In genomic region chr12:53391667-53392244, GRCh38 we compare ENCODE assay signal across 15 cellular contexts. TPM values are rescaled to one million over a fixed set of nuclear protein-coding genes. Genes with fewer than 3 reads are reported as not detected.
DNase-seq lines count a peak whose midpoint lies in the region; ATAC-seq and TF ChIP-seq lines count a peak whose summit lies in the region.
"Had no signal": no experiment of that assay in that cellular context is flagged by ENCODE, and none has a peak within 500 bp of the region (broad histone marks: within the 10 kb centered on the region; RNA-seq: fewer than 3 reads in every experiment).

No MANE protein-coding gene starts in this region.

- POLR2A ChIA-PET in MCF 10A (lab: Yijun Ruan, JAX): interaction anchor here (0.8 to 1.0 kb wide), 2 partner anchors 10 to 13 kb away, joined by 3 read pairs; no protein-coding TSS in a partner anchor
- POLR2A ChIA-PET in naive thymus-derived CD8-positive, alpha-beta T cell (lab: Charles Lee): interaction anchor here (0.6 kb wide), 4 partner anchors 13 to 279 kb away, joined by 3 to 7 read pairs (median 4); no protein-coding TSS in a partner anchor

- CTCF ChIA-PET in MCF 10A (lab: Yijun Ruan, JAX): interaction anchor here (0.6 to 1.0 kb wide), 3 partner anchors 25 to 40 kb away, joined by 3 to 4 read pairs (median 3); no protein-coding TSS in a partner anchor

- H3K27me3 ChIP-seq in breast epithelium (no peaks in the 10 kb centered on the region), endodermal cell (ENCODE audit: control insufficient read depth, insufficient read depth, low read length, poor library complexity, severe bottlenecking) (no peaks in the 10 kb centered on the region), transverse colon (no peaks in the 10 kb centered on the region)
- H3K27me3 ChIP-seq: right atrium auricular region had no signal

- H3K4me3 Mint-ChIP-seq in MCF 10A (ENCODE audit: unreplicated experiment): no peak overlapping the region
- H3K4me3 Mint-ChIP-seq in endodermal cell: no peak overlapping the region
- peak overlapping the region in 8 of 10 donors; percentile 11 to 65 (median 36) for H3K4me3 Mint-ChIP-seq in naive thymus-derived CD8-positive, alpha-beta T cell
- H3K4me3 Mint-ChIP-seq: activated CD8-positive, alpha-beta memory T cell treated with anti-CD3 and anti-CD28 coated beads, Interleukin-2, amount 10 ng/mL, durations not matched to agents 7 days and 5 days; activated naive CD4-positive, alpha-beta T cell treated with anti-CD3 and anti-CD28 coated beads, Interleukin-2, amount 10 ng/mL, durations not matched to agents 7 days and 5 days; stimulated activated naive CD8-positive, alpha-beta T cell treated with anti-CD3 and anti-CD28 coated beads, Interleukin-15, Interleukin-2, amounts not matched to agents 100 ng/mL and 50 ng/mL, for 24 hours had no signal

- H3K9me3 Mint-ChIP-seq in MCF 10A (ENCODE audit: unreplicated experiment): no peaks in the 10 kb centered on the region
- no peaks in the 10 kb centered on the region for H3K9me3 Mint-ChIP-seq in endodermal cell
- no peaks in the 10 kb centered on the region for H3K9me3 Mint-ChIP-seq in naive thymus-derived CD8-positive, alpha-beta T cell
- H3K9me3 Mint-ChIP-seq: activated naive CD4-positive, alpha-beta T cell treated with anti-CD3 and anti-CD28 coated beads, Interleukin-2, amount 10 ng/mL, durations not matched to agents 7 days and 5 days; stimulated activated naive CD8-positive, alpha-beta T cell treated with anti-CD3 and anti-CD28 coated beads, Interleukin-15, Interleukin-2, amounts not matched to agents 100 ng/mL and 50 ng/mL, for 24 hours had no signal

- H3K27me3 Mint-ChIP-seq in MCF 10A (ENCODE audit: insufficient read depth, unreplicated experiment) (no peaks in the 10 kb centered on the region), endodermal cell (ENCODE audit: insufficient read depth) (no peaks in the 10 kb centered on the region)
- no peaks in the 10 kb centered on the region for H3K27me3 Mint-ChIP-seq in naive thymus-derived CD8-positive, alpha-beta T cell
- H3K27me3 Mint-ChIP-seq: activated CD8-positive, alpha-beta memory T cell treated with anti-CD3 and anti-CD28 coated beads, Interleukin-2, amount 10 ng/mL, durations not matched to agents 7 days and 5 days; activated naive CD4-positive, alpha-beta T cell treated with anti-CD3 and anti-CD28 coated beads, Interleukin-2, amount 10 ng/mL, durations not matched to agents 7 days and 5 days; stimulated activated naive CD8-positive, alpha-beta T cell treated with anti-CD3 and anti-CD28 coated beads, Interleukin-15, Interleukin-2, amounts not matched to agents 100 ng/mL and 50 ng/mL, for 24 hours had no signal

- H3K4me1 Mint-ChIP-seq in MCF 10A (ENCODE audit: insufficient read depth, unreplicated experiment): peaks cover 23% of the 10 kb centered on the region
- peaks cover 17% of the 10 kb centered on the region for H3K4me1 Mint-ChIP-seq in endodermal cell
- peaks cover 17 to 55% (median 48%) of the 10 kb centered on the region in 4 donors for H3K4me1 Mint-ChIP-seq in naive thymus-derived CD8-positive, alpha-beta T cell

- no peaks in the 10 kb centered on the region for H3K36me3 ChIP-seq in breast epithelium
- H3K36me3 ChIP-seq in endodermal cell (ENCODE audit: control insufficient read depth, insufficient read depth, low read length): peaks cover 54% of the 10 kb centered on the region
- peaks cover 0 to 8% (median 0%) of the 10 kb centered on the region in 4 donors for H3K36me3 ChIP-seq in transverse colon

- H3K27ac ChIP-seq in breast epithelium (peak overlapping the region; percentile 65 to 81), endodermal cell (ENCODE audit: low read depth, low read length) (no peak overlapping the region), transverse colon (peak overlapping the region; percentile 78 to 84 (median 80))

- H3K9me3 ChIP-seq in breast epithelium (no peaks in the 10 kb centered on the region), endodermal cell (ENCODE audit: control insufficient read depth, low read length) (no peaks in the 10 kb centered on the region), transverse colon (no peaks in the 10 kb centered on the region)
- H3K9me3 ChIP-seq: right atrium auricular region had no signal

- no peak for ATAC-seq in naive thymus-derived CD8-positive, alpha-beta T cell
- ATAC-seq in GM21737 (IDR thresholded peaks at IDR 0.05; ENCODE audit: unreplicated experiment): no peak
- ATAC-seq: activated CD8-positive, alpha-beta memory T cell treated with anti-CD3 and anti-CD28 coated beads, Interleukin-2, amount 10 ng/mL, durations not matched to agents 7 days and 5 days had no signal

- TF ChIP-seq CTCF in breast epithelium (IDR thresholded peaks at IDR 0.05) (no peak), MCF 10A (IDR thresholded peaks at IDR 0.05; ENCODE audit: unreplicated experiment) (no peak), endodermal cell (conservative IDR thresholded peaks at IDR 0.05) (no peak), transverse colon (IDR thresholded peaks at IDR 0.05) (no peak)

- intact Hi-C loops in breast epithelium (cut with DNase I; ENCODE audit: low total_unique reads) (no loop called here), MCF 10A (cut with micrococcal nuclease) (no loop called here), transverse colon (cut with DNase I; ENCODE audit: low total_unique reads) (loop anchor here (2.0 kb wide), 1 partner anchor 21 kb away; no protein-coding TSS in a partner anchor)

- in situ Hi-C loops in transverse colon (cut with MboI; ENCODE audit: low pct_ligation_motif_present in 1 of 4, low pct_unique_long_range_greater_than_20kb in 1 of 4, low sequenced_read_pairs in 3 of 4) (no loop called here), KBM-7 (cut with MboI; ENCODE audit: low pct_unique_long_range_greater_than_20kb, low sequenced_read_pairs) (no loop called here)

- no peak for TF ChIP-seq POLR2A in breast epithelium (IDR thresholded peaks at IDR 0.05)
- no peak for TF ChIP-seq POLR2A in transverse colon (IDR thresholded peaks at IDR 0.05)

- DNase-seq in breast epithelium (ENCODE audit: low spot score in 2 of 2) (no peak), MCF 10A (ENCODE audit: unreplicated experiment) (no peak), endodermal cell (no peak), transverse colon (no peak), DMS114 treated with DMSO at 0.1 percent for 48 hours (lab: John Stamatoyannopoulos, UW; ENCODE audit: unreplicated experiment) (no peak), KBM-7 (no peak)
- DNase-seq in naive thymus-derived CD8-positive, alpha-beta T cell: no peak
- DNase-seq: activated CD8-positive, alpha-beta memory T cell treated with anti-CD3 and anti-CD28 coated beads, Interleukin-2, amount 10 ng/mL, durations not matched to agents 7 days and 5 days; activated naive CD4-positive, alpha-beta T cell treated with anti-CD3 and anti-CD28 coated beads, Interleukin-2, amount 10 ng/mL, durations not matched to agents 7 days and 5 days; H7 had no signal

- TF ChIP-seq EP300 in transverse colon (IDR thresholded peaks at IDR 0.05; ENCODE audit: low read depth): no peak

- WGBS in endodermal cell (ENCODE audit: insufficient coverage in 1 of 2, insufficient read length in 1 of 2), 2 experiments: 95 to 97% methylated on average over 3 to 10 of the region's 10 CpGs
- WGBS in transverse colon (ENCODE audit: low coverage in 1 of 2), 2 donors: 64 to 70% methylated on average over 7 to 10 of the region's 10 CpGs

- no TSS peak for BruUV-seq in MCF 10A (replicated peaks; lab: Mats Ljungman, UMichigan)

- H3K36me3 Mint-ChIP-seq in MCF 10A (ENCODE audit: insufficient read depth, unreplicated experiment) (peaks cover 43% of the 10 kb centered on the region), endodermal cell (ENCODE audit: low read depth) (peaks cover 51% of the 10 kb centered on the region)
- H3K36me3 Mint-ChIP-seq in naive thymus-derived CD8-positive, alpha-beta T cell: peaks cover 0 to 77% (median 7%) of the 10 kb centered on the region in 3 donors

- no peak overlapping the region for H3K9ac ChIP-seq in endodermal cell (ENCODE audit: extremely low read depth, low read length, poor library complexity, severe bottlenecking)

- H3K4me3 ChIP-seq in breast epithelium: peak overlapping the region in 1 of 3 donors; percentile 45
- no peak overlapping the region for H3K4me3 ChIP-seq in endodermal cell (ENCODE audit: low read length)
- no peak overlapping the region for H3K4me3 ChIP-seq in transverse colon
- H3K4me3 ChIP-seq: right atrium auricular region had no signal

- H3K4me1 ChIP-seq in breast epithelium: peaks cover 2 to 26% of the 10 kb centered on the region in 2 donors
- H3K4me1 ChIP-seq in endodermal cell (ENCODE audit: control insufficient read depth, insufficient read depth, low read length): no peaks in the 10 kb centered on the region
- H3K4me1 ChIP-seq in transverse colon: peaks cover 26 to 60% (median 45%) of the 10 kb centered on the region in 4 donors

- no peak overlapping the region for H3K27ac Mint-ChIP-seq in MCF 10A (ENCODE audit: low read depth, unreplicated experiment)
- H3K27ac Mint-ChIP-seq in endodermal cell: peak overlapping the region; percentile 39
- peak overlapping the region in 6 of 10 donors; percentile 15 to 82 (median 30) for H3K27ac Mint-ChIP-seq in naive thymus-derived CD8-positive, alpha-beta T cell
- H3K27ac Mint-ChIP-seq: activated CD8-positive, alpha-beta memory T cell treated with anti-CD3 and anti-CD28 coated beads, Interleukin-2, amount 10 ng/mL, durations not matched to agents 7 days and 5 days; activated naive CD4-positive, alpha-beta T cell treated with anti-CD3 and anti-CD28 coated beads, Interleukin-2, amount 10 ng/mL, durations not matched to agents 7 days and 5 days; stimulated activated naive CD8-positive, alpha-beta T cell treated with anti-CD3 and anti-CD28 coated beads, Interleukin-15, Interleukin-2, amounts not matched to agents 100 ng/mL and 50 ng/mL, for 24 hours had no signal

RNA-seq across cellular contexts. Expression of gene SP1, which starts 11.8 kb away (rescaled TPM):
- total RNA-seq in breast epithelium: 100 to 1,000 TPM in 1 of 3 donors, 10 to 100 TPM in 2; 84.6 to 111 (median 91.4) TPM
- 72.9 and 76.6 TPM in 2 replicates for total RNA-seq in MCF 10A (2022)
- total RNA-seq in endodermal cell: 10 to 100 TPM; 91.2 to 99.5 TPM
- 49.6 TPM for polyA plus RNA-seq in endodermal cell (2013, experiment 1 of 2)
- polyA plus RNA-seq in endodermal cell (2013, experiment 2 of 2): 47.0 TPM
- total RNA-seq in naive thymus-derived CD8-positive, alpha-beta T cell: 100 to 1,000 TPM; 104 TPM
- 10 to 100 TPM in 1 of 3 donors, 1 to 10 TPM in 2; 8.5 to 10.4 (median 9.4) TPM for polyA plus RNA-seq in naive thymus-derived CD8-positive, alpha-beta T cell
- 10 to 100 TPM; 32.6 to 80.1 (median 67.1) TPM for total RNA-seq in transverse colon

RNA-seq across cellular contexts. Expression of gene AMHR2, which starts 31.9 kb away (rescaled TPM):
- total RNA-seq in breast epithelium: under 1 TPM in 1 of 3 donors, not detected in 2; 0.15 TPM
- not detected in 2 replicates for total RNA-seq in MCF 10A (2022)
- total RNA-seq in endodermal cell: 10 to 100 TPM; 17.1 to 23.6 TPM
- polyA plus RNA-seq in endodermal cell (2013, experiment 1 of 2): 2.5 TPM
- polyA plus RNA-seq in endodermal cell (2013, experiment 2 of 2): 3.4 TPM
- not detected for total RNA-seq in naive thymus-derived CD8-positive, alpha-beta T cell
- polyA plus RNA-seq in naive thymus-derived CD8-positive, alpha-beta T cell: not detected
- under 1 TPM in 1 of 4 donors, not detected in 3; 0.27 TPM for total RNA-seq in transverse colon
- total RNA-seq: activated CD8-positive, alpha-beta memory T cell treated with anti-CD3 and anti-CD28 coated beads, Interleukin-2, amount 10 ng/mL, durations not matched to agents 7 days and 5 days; M059J had no signal

RNA-seq across cellular contexts. Expression of gene PRR13, which starts 49.8 kb away (rescaled TPM):
- total RNA-seq in breast epithelium (10 to 100 TPM; 57.1 to 65.1 (median 61.0) TPM), MCF 10A (2022) (147 and 173 TPM in 2 replicates), endodermal cell (100 to 1,000 TPM; 184 to 209 TPM), transverse colon (100 to 1,000 TPM; 175 to 307 (median 261) TPM)
- 101 TPM for polyA plus RNA-seq in endodermal cell (2013, experiment 1 of 2)
- 95.7 TPM for polyA plus RNA-seq in endodermal cell (2013, experiment 2 of 2)
- 100 to 1,000 TPM; 215 to 217 TPM for total RNA-seq in naive thymus-derived CD8-positive, alpha-beta T cell
- 100 to 1,000 TPM; 513 to 535 (median 534) TPM for polyA plus RNA-seq in naive thymus-derived CD8-positive, alpha-beta T cell

RNA-seq across cellular contexts. Expression of gene SP7, which starts 55.6 kb away (rescaled TPM):
- not detected for total RNA-seq in breast epithelium
- total RNA-seq in MCF 10A (2022): not detected in 2 replicates
- total RNA-seq in endodermal cell: not detected
- 0.25 TPM for polyA plus RNA-seq in endodermal cell (2013, experiment 1 of 2)
- 0.33 TPM for polyA plus RNA-seq in endodermal cell (2013, experiment 2 of 2)
- total RNA-seq in naive thymus-derived CD8-positive, alpha-beta T cell: not detected
- under 1 TPM in 1 of 3 donors, not detected in 2; 0.05 TPM for polyA plus RNA-seq in naive thymus-derived CD8-positive, alpha-beta T cell
- not detected for total RNA-seq in transverse colon
- total RNA-seq: activated CD8-positive, alpha-beta memory T cell treated with anti-CD3 and anti-CD28 coated beads, Interleukin-2, amount 10 ng/mL, durations not matched to agents 7 days and 5 days; M059J; right atrium auricular region; SK-MEL-5 had no signal

Comparison
In these comparisons a context has a peak if more than half of its experiments do, and no peak if none do; other contexts are left out.
1. H3K4me3 Mint-ChIP-seq: peak in naive thymus-derived CD8-positive, alpha-beta T cell (8 of 10); none in MCF 10A (single experiment) and endodermal cell (single experiment).
2. RNA of gene AMHR2, which starts 31.9 kb away (total RNA-seq): 17.1 to 23.6 TPM in endodermal cell; not detected in naive thymus-derived CD8-positive, alpha-beta T cell, 0.15 TPM in breast epithelium, not detected in MCF 10A and 0.27 TPM in transverse colon; every median in the first group is over 10 times any median in the second.